33 cellular contexts compared by ENCODE assay signal in the genomic region with DNA sequence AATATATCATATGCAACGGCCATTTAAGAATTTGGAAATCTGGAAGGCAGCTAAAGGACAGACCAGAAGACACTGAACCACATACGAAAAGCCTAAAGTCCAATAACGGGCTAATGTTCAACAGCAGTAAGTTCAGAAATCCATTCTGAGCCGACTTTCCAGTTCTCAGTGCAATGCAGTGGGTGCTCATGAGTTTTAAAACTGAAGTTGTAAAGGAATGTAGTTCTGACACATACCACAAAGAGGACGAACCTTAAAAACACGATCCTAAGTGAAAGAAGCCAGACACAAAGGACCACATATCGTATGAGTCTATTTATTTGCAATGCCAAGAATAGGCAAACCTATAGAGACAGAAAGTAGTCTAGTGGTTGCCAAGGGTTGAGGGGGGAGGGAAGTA.
DNase-seq lines count a peak whose midpoint lies in the region; ATAC-seq, FAIRE-seq and TF ChIP-seq lines count a peak whose summit lies in the region.
"Had no signal": no experiment of that assay in that cellular context is flagged by ENCODE, and none has a peak within 500 bp of the region (broad histone marks: within the 10 kb centered on the region; RNA-seq: fewer than 3 reads in every experiment).

No MANE protein-coding gene starts in this region.

- H4K20me1 ChIP-seq in HepG2 (ENCODE audit: insufficient read depth, low read length): no peaks in the 10 kb centered on the region
- H4K20me1 ChIP-seq: BLaER1; BLaER1 treated with 17β-estradiol and CSF1 and Interleukin-3, amounts not matched to agents 10 nM and 100 nM had no signal

- WGBS in HepG2 (ENCODE audit: low lambda C conversion rate): 12% methylated on average over 7 of the region's 7 CpGs
- WGBS in right lobe of liver (ENCODE audit: insufficient coverage, low coverage, low lambda C conversion rate, missing lambda C conversion rate): 58% methylated on average over 7 of the region's 7 CpGs
- no CpG with 5 or more reads among the region's 7 CpGs for WGBS in trophoblast cell (ENCODE audit: extremely low coverage, insufficient coverage, insufficient read length)

- H3K4me2 ChIP-seq in HepG2 (ENCODE audit: low read depth, low read length) (no peak overlapping the region), trophoblast cell (ENCODE audit: low read length) (no peak overlapping the region)
- H3K4me2 ChIP-seq: A549; BLaER1; BLaER1 treated with 17β-estradiol and CSF1 and Interleukin-3, amounts not matched to agents 10 nM and 100 nM had no signal

- TF ChIP-seq RAD21 in HepG2 (CRISPR knock-in tag; IDR thresholded peaks at IDR 0.05): no peak

- H3K9me3 ChIP-seq in HepG2 (ENCODE audit: low read length): no peaks in the 10 kb centered on the region
- H3K9me3 ChIP-seq in right lobe of liver: no peaks in the 10 kb centered on the region
- no peaks in the 10 kb centered on the region for H3K9me3 ChIP-seq in trophoblast cell (ENCODE audit: insufficient read depth, low read depth, low read length)
- H3K9me3 ChIP-seq: BE2C, BLaER1, Caco-2 had no signal

- no peak overlapping the region for H3K27ac ChIP-seq in HepG2 (ENCODE audit: extremely low read length, insufficient read depth, low read length)
- no peak overlapping the region for H3K27ac ChIP-seq in right lobe of liver
- no peak overlapping the region for H3K27ac ChIP-seq in trophoblast cell (ENCODE audit: low read depth, low read length)
- H3K27ac ChIP-seq: 22Rv1; A549; BLaER1; BLaER1 treated with 17β-estradiol and CSF1 and Interleukin-3, amounts not matched to agents 10 nM and 100 nM; C4-2B had no signal

- no peak overlapping the region for H2AK5ac ChIP-seq in trophoblast cell (ENCODE audit: low read length)

- no peak for TF ChIP-seq CTCF in HepG2 (CRISPR knock-in tag; IDR thresholded peaks at IDR 0.05)
- TF ChIP-seq CTCF in right lobe of liver (IDR thresholded peaks at IDR 0.05): no peak

- H3K79me2 ChIP-seq in HepG2 (ENCODE audit: insufficient read depth, low read length) (no peaks in the 10 kb centered on the region), trophoblast cell (ENCODE audit: control insufficient read depth, insufficient read depth, low read length, poor library complexity) (no peaks in the 10 kb centered on the region)

- no peak overlapping the region for H4K91ac ChIP-seq in trophoblast cell (ENCODE audit: low read depth, low read length)

- no peak overlapping the region for H2BK120ac ChIP-seq in trophoblast cell (ENCODE audit: insufficient read depth, low read length, poor library complexity)

- no peaks in the 10 kb centered on the region for H3K79me1 ChIP-seq in trophoblast cell (ENCODE audit: low read length)

- H3K27me3 ChIP-seq in HepG2 (ENCODE audit: control insufficient read depth in 1 of 2, insufficient read depth in 2 of 2, low read length in 2 of 2): peaks cover 2 to 15% of the 10 kb centered on the region in 2 experiments; a peak in 4 of 5 replicates
- H3K27me3 ChIP-seq in right lobe of liver: no peaks in the 10 kb centered on the region
- H3K27me3 ChIP-seq in trophoblast cell (ENCODE audit: insufficient read depth, low read length): no peaks in the 10 kb centered on the region
- H3K27me3 ChIP-seq: BE2C; BLaER1; BLaER1 treated with 17β-estradiol and CSF1 and Interleukin-3, amounts not matched to agents 10 nM and 100 nM had no signal

- TF ChIP-seq EP300 in HepG2 (IDR thresholded peaks at IDR 0.05; ENCODE audit: low read depth in 2 of 2, low read length in 2 of 2) (no peak), HepG2 (CRISPR knock-in tag; IDR thresholded peaks at IDR 0.05; ENCODE audit: borderline replicate concordance) (no peak)

- DNase-seq in HepG2 (ENCODE audit: low spot score) (no peak), right lobe of liver (no peak), NCI-H226 (peak; percentile 33), trophoblast cell (peak; percentile 55 to 86), left lobe of liver (ENCODE audit: low spot score) (no peak)
- DNase-seq in central memory CD4-positive, alpha-beta T cell: no peak
- DNase-seq: 8988T; ACHN; AML-193; BE2C; C1 segment of cervical spinal cord; Calu3; CD4-positive, alpha-beta memory T cell; CD4-positive, alpha-beta T cell; CD4-positive, CD25-positive, alpha-beta regulatory T cell; CD8-positive, alpha-beta memory T cell; CD8-positive, alpha-beta T cell; COR-L47; DMS 273 treated with DMSO at 0.1 percent for 48 hours; DMS153; DMS53; DMS79; DMS79 treated with DMSO at 0.1 percent for 48 hours; DND-41; EL had no signal

- no peak for TF ChIP-seq POLR2A in HepG2 (IDR thresholded peaks at IDR 0.05; ENCODE audit: insufficient read depth in 1 of 2, low read depth in 2 of 2, low read length in 2 of 2)
- no peak for TF ChIP-seq POLR2A in right lobe of liver (IDR thresholded peaks at IDR 0.05)

- in situ Hi-C loops in HepG2 (cut with HindIII; ENCODE audit: extremely low pct_ligation_motif_present, low pct_unique_long_range_greater_than_20kb): no loop called here

- H3K36me3 ChIP-seq in HepG2 (replicated peaks in 1 of 2; ENCODE audit: control insufficient read depth in 1 of 2, insufficient read depth in 2 of 2, low read length in 2 of 2) (no peaks in the 10 kb centered on the region), right lobe of liver (no peaks in the 10 kb centered on the region), trophoblast cell (ENCODE audit: control insufficient read depth in 1 of 2, insufficient read depth in 2 of 2, low read length in 2 of 2) (no peaks in the 10 kb centered on the region)
- H3K36me3 ChIP-seq: BE2C; BLaER1; BLaER1 treated with 17β-estradiol and CSF1 and Interleukin-3, amounts not matched to agents 10 nM and 100 nM had no signal

- H3K14ac ChIP-seq in trophoblast cell (ENCODE audit: low read length): no peak overlapping the region

- H3K4ac ChIP-seq in trophoblast cell (ENCODE audit: low read depth, low read length): no peak overlapping the region

- H2BK5ac ChIP-seq in trophoblast cell (ENCODE audit: low read depth, low read length, poor library complexity): no peak overlapping the region

- intact Hi-C loops in HepG2 (cut with micrococcal nuclease; ENCODE audit: unreplicated experiment): no loop called here
- intact Hi-C loops in right lobe of liver (cut with DNase I): no loop called here

- H4K12ac ChIP-seq in trophoblast cell (ENCODE audit: low read depth, low read length): no peak overlapping the region

- no peak overlapping the region for H3K23ac ChIP-seq in trophoblast cell (ENCODE audit: low read length)

- H4K8ac ChIP-seq in trophoblast cell (ENCODE audit: low read depth, low read length): no peak overlapping the region

- BruUV-seq in HepG2 (replicated peaks; lab: Mats Ljungman, UMichigan): no TSS peak

- H3K4me1 ChIP-seq in HepG2 (ENCODE audit: insufficient read depth, low read length) (peaks cover 10% of the 10 kb centered on the region), right lobe of liver (no peaks in the 10 kb centered on the region), trophoblast cell (ENCODE audit: control insufficient read depth in 1 of 2, insufficient read depth in 2 of 2, low read length in 2 of 2) (peaks cover 0 to 3% of the 10 kb centered on the region in 2 experiments)
- H3K4me1 ChIP-seq: A549 had no signal

- H2BK12ac ChIP-seq in trophoblast cell (ENCODE audit: low read length): no peak overlapping the region

- ATAC-seq in HepG2 (no peak; the same call in 2 of the 3 replicates), right lobe of liver (no peak), left lobe of liver (no peak)
- ATAC-seq: A549; CD8-positive, alpha-beta T cell had no signal

- CTCF ChIA-PET in HepG2 (lab: Yijun Ruan, JAX; ENCODE audit: low intra/inter-chr PET ratio, low total read pairs): no interaction called here

- H3K9ac ChIP-seq in HepG2 (ENCODE audit: insufficient read depth, low read depth, low read length) (no peak overlapping the region), trophoblast cell (ENCODE audit: low read length) (no peak overlapping the region)
- H3K9ac ChIP-seq: BLaER1; BLaER1 treated with 17β-estradiol and CSF1 and Interleukin-3, amounts not matched to agents 10 nM and 100 nM had no signal

- no peak for FAIRE-seq in HepG2 (lab: Jason Lieb, UNC)
- FAIRE-seq: A204.1, A549, D721Med had no signal

- H3K4me3 ChIP-seq in HepG2 (replicated peaks in 1 of 3; ENCODE audit: insufficient read depth in 1 of 3, low read depth in 2 of 3, low read length in 3 of 3) (no peak overlapping the region), right lobe of liver (no peak overlapping the region), trophoblast cell (ENCODE audit: low read depth, low read length) (no peak overlapping the region)
- H3K4me3 ChIP-seq: A549; BLaER1; BLaER1 treated with 17β-estradiol and CSF1 and Interleukin-3, amounts not matched to agents 10 nM and 100 nM had no signal

- H2AFZ ChIP-seq in HepG2 (ENCODE audit: low read length) (no peak overlapping the region), trophoblast cell (ENCODE audit: insufficient read depth, low read length, poor library complexity) (no peak overlapping the region)

- POLR2A ChIA-PET in HepG2 (lab: Yijun Ruan, JAX): no interaction called here

- H3K18ac ChIP-seq in trophoblast cell (ENCODE audit: low read length): no peak overlapping the region

TF ChIP-seq in HepG2, 621 proteins besides CTCF, POLR2A, EP300 and RAD21:
- no peak for TF ChIP-seq ZNF7 (CRISPR knock-in tag; IDR thresholded peaks at IDR 0.05)
- TF ChIP-seq ZNF782 (CRISPR knock-in tag; IDR thresholded peaks at IDR 0.05; ENCODE audit: borderline replicate concordance): peak; percentile 35; the same call in 1 of the 2 replicates

Comparison
In these comparisons a context has a peak if more than half of its experiments do, and no peak if none do; other contexts are left out.
1. DNase-seq: peak in NCI-H226 (single experiment) and trophoblast cell (2 of 2); none in HepG2 (single experiment), right lobe of liver (0 of 3), left lobe of liver (single experiment) and central memory CD4-positive, alpha-beta T cell (single experiment).